In the genomic region with DNA sequence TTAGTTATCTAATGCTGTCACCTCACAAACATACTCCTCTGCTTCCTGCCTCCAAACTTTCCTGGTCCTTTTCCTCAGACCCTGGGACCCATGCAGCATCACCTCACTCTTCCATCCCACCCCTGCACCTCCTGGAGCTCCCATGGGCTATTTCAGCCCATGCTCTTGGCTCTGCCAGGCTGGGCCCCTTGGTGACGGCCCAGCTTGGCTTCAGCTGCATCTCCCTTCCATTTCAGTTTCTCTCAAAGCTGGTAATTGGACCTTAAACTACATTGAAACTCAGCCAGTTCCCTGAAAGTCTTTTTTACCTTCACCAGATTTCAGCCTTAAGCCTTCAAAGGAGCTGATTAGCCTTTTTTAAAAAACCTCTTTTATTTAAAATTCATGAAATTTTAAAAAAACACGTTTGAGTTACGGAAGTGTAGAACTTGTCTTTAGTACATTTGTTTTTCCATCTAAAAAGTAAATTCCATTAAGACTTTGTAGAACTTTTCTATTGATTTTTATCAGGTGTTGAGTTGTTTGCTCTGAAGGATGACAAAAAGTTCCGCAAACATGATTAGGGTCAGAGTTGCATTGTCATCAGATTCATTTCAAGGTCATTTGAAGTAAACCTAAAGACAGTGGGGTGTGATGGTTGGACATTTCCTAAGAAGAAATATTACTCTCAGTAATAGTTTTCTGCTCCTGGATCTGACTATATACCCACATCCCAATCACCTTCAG, we compare ENCODE assay signal across 19 cellular contexts. TPM values are rescaled to one million over a fixed set of nuclear protein-coding genes. Genes with fewer than 3 reads are reported as not detected.
DNase-seq lines count a peak whose midpoint lies in the region; ATAC-seq and TF ChIP-seq lines count a peak whose summit lies in the region.
"Had no signal": no experiment of that assay in that cellular context is flagged by ENCODE, and none has a peak within 500 bp of the region (broad histone marks: within the 10 kb centered on the region; RNA-seq: fewer than 3 reads in every experiment).

No MANE protein-coding gene starts in this region.

- H3K14ac ChIP-seq in neuronal stem cell (ENCODE audit: low read length), result no peak overlapping the region

- no peak overlapping the region for H2AK5ac ChIP-seq in neuronal stem cell (ENCODE audit: low read depth, low read length)

- H2BK5ac ChIP-seq in neuronal stem cell (ENCODE audit: low read length), result no peak overlapping the region

- H3K27ac ChIP-seq in 22Rv1 (peak overlapping the region; percentile 2; the same call in 1 of the 2 replicates), caudate nucleus (ENCODE audit: low read depth, low read length) (peak overlapping the region; percentile 72), right lobe of liver (peak overlapping the region in 2 of 3 donors; percentile 83 to 84), neuronal stem cell (replicated peaks; ENCODE audit: low read length) (no peak overlapping the region)
- H3K27ac ChIP-seq: RWPE1, SJCRH30 had no signal

- DNase-seq in DMS53 (lab: John Stamatoyannopoulos, UW) (peak; percentile 38), DMS53 treated with DMSO at 0.1 percent for 48 hours (lab: John Stamatoyannopoulos, UW; ENCODE audit: unreplicated experiment) (no peak), caudate nucleus (lab: John Stamatoyannopoulos, UW) (no peak), right lobe of liver (no peak), SIG-M5 (lab: John Stamatoyannopoulos, UW) (no peak), neuronal stem cell (ENCODE audit: low spot score) (no peak)
- DNase-seq: 8988T, GF-D8, Karpas-422, MM.1S, NCI-H1105, NCI-H446, OCI-M1, SJCRH30 had no signal

- H4K91ac ChIP-seq in neuronal stem cell (ENCODE audit: low read depth, low read length, poor library complexity), result no peak overlapping the region

- no peak overlapping the region for H4K8ac ChIP-seq in neuronal stem cell (ENCODE audit: low read depth, low read length)

- no peak overlapping the region for H3K4ac ChIP-seq in neuronal stem cell (ENCODE audit: low read length)

- TF ChIP-seq CTCF in 22Rv1 (IDR thresholded peaks at IDR 0.05) (no peak), right lobe of liver (IDR thresholded peaks at IDR 0.05) (no peak)

- peak; percentile 67 to 81 (median 73) for ATAC-seq in right lobe of liver
- ATAC-seq in HG02884 (IDR thresholded peaks at IDR 0.05; ENCODE audit: unreplicated experiment), result no peak

- H3K4me2 ChIP-seq in neuronal stem cell (ENCODE audit: insufficient read depth, low read length, poor library complexity, severe bottlenecking), result no peak overlapping the region

- WGBS in right lobe of liver (ENCODE audit: insufficient coverage, low coverage, low lambda C conversion rate, missing lambda C conversion rate), result 20% methylated on average over 4 of the region's 4 CpGs
- whole genome bisulfite sequencing in neuronal stem cell (ENCODE audit: extremely low coverage in 2 of 2, insufficient read length in 2 of 2, insufficient replicate concordance in 1 of 2), 2 donors, result no CpG with 5 or more reads among the region's 4 CpGs

- H3K4me1 ChIP-seq in right lobe of liver (peaks cover 0 to 44% (median 19%) of the 10 kb centered on the region in 4 donors), neuronal stem cell (ENCODE audit: control insufficient read depth in 2 of 2, insufficient read depth in 1 of 2, low read depth in 1 of 2, low read length in 2 of 2) (no peaks in the 10 kb centered on the region)

- H3K23ac ChIP-seq in neuronal stem cell (ENCODE audit: low read depth, low read length, poor library complexity), result no peak overlapping the region

- H3K9me3 ChIP-seq in right lobe of liver (no peaks in the 10 kb centered on the region), neuronal stem cell (replicated peaks in 1 of 2; ENCODE audit: control insufficient read depth in 2 of 2, insufficient read depth in 1 of 2, low read depth in 1 of 2, low read length in 2 of 2) (peaks cover 0 to 18% of the 10 kb centered on the region in 2 donors)
- H3K9me3 ChIP-seq: SJCRH30 had no signal

- H3K18ac ChIP-seq in neuronal stem cell (ENCODE audit: low read length), result no peak overlapping the region

- no peak for TF ChIP-seq POLR2A in right lobe of liver (IDR thresholded peaks at IDR 0.05)

- peaks cover 0 to 6% (median 2%) of the 10 kb centered on the region in 4 donors for H3K36me3 ChIP-seq in right lobe of liver
- peaks cover 21 to 100% of the 10 kb centered on the region in 2 donors for H3K36me3 ChIP-seq in neuronal stem cell (replicated peaks in 1 of 2; ENCODE audit: control insufficient read depth in 2 of 2, insufficient read depth in 2 of 2, low read length in 2 of 2)

- H2BK15ac ChIP-seq in neuronal stem cell (ENCODE audit: low read length), result no peak overlapping the region

- H3K4me3 ChIP-seq in right lobe of liver (peak overlapping the region in 1 of 3 donors; percentile 16), neuronal stem cell (ENCODE audit: low read length in 2 of 2) (no peak overlapping the region)
- H3K4me3 ChIP-seq: SJCRH30 had no signal

- no peak overlapping the region for H2BK12ac ChIP-seq in neuronal stem cell (ENCODE audit: low read length)

- H3K9ac ChIP-seq in neuronal stem cell (ENCODE audit: low read depth, low read length, poor library complexity), result no peak overlapping the region

- H3K79me1 ChIP-seq in neuronal stem cell (ENCODE audit: low read depth, low read length), result no peaks in the 10 kb centered on the region

- H2BK120ac ChIP-seq in neuronal stem cell (ENCODE audit: low read depth, low read length), result no peak overlapping the region

- H3K27me3 ChIP-seq in right lobe of liver (no peaks in the 10 kb centered on the region), neuronal stem cell (ENCODE audit: control insufficient read depth in 3 of 3, insufficient read depth in 3 of 3, low read depth in 1 of 3, low read length in 3 of 3) (no peaks in the 10 kb centered on the region)
- H3K27me3 ChIP-seq: SJCRH30 had no signal

- H2AFZ ChIP-seq in neuronal stem cell (ENCODE audit: low read length), result no peak overlapping the region

- intact Hi-C loops in right lobe of liver (cut with DNase I), result no loop called here

RNA-seq across cellular contexts. Expression of a gene that starts 33.5 kb away (rescaled TPM):
- 1,000 to 10,000 TPM; 1,076 to 2,346 (median 1,911) TPM for total RNA-seq in right lobe of liver
- polyA plus RNA-seq in neuronal stem cell (2013, experiment 1 of 2), result 0.20 TPM
- polyA plus RNA-seq in neuronal stem cell (2013, experiment 2 of 2), result 0.22 TPM
- total RNA-seq: Daoy, H1 had no signal

RNA-seq across cellular contexts. Expression of a gene that starts 38.2 kb away (rescaled TPM):
- 10 to 100 TPM in 4 of 6 experiments, 1 to 10 TPM in 2; 9.0 to 18.7 (median 13.0) TPM for total RNA-seq in right lobe of liver
- polyA plus RNA-seq in neuronal stem cell (2013, experiment 1 of 2), result 18.8 TPM
- 18.5 TPM for polyA plus RNA-seq in neuronal stem cell (2013, experiment 2 of 2)
